In the genomic region with DNA sequence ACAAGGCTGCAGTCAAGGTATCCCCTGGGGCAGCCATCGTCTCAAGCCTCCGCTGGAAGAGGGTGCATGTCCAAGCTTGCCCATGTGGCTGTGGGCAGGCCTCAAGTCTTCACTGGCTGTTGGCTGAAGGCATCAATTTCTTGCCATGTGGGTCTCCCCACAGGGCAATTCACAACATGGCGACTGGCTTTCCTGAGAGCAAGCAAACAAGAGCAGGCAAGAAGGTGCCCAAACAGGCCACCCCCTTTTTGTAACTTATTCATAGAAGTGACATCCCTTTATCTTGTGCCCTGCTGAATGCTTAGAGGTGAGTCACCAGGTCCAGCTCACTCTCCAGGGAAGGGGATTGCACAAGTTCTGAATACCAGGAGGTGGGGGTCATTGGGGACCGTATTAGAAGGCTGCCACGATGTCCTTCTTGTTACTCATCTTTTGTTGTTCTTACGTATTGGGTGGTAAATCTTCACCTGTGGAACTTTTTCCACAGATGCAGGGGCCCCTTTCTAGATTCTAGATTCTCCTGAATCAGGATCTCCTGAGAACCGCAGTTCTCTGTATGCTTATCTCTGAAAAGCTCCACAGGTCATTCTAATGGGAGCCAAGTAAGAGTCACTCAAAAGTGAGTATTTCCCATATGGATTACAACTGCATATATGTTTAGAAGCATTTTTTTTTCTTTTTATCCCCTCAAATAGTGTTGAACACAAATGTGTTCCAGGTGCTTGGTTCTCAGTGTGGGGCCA, we compare ENCODE assay signal across 9 cellular contexts. TPM values are rescaled to one million over a fixed set of nuclear protein-coding genes. Genes with fewer than 3 reads are reported as not detected.
A peak's percentile ranks its signal among the peaks of the same experiment; 100 is the strongest.
DNase-seq lines count a peak whose midpoint lies in the region; ATAC-seq, FAIRE-seq and TF ChIP-seq lines count a peak whose summit lies in the region.
"Had no signal": no experiment of that assay in that cellular context is flagged by ENCODE, and none has a peak within 500 bp of the region (broad histone marks: within the 10 kb centered on the region; RNA-seq: fewer than 3 reads in every experiment).

No MANE protein-coding gene starts in this region.

- H3K9me3 ChIP-seq in A549, result peaks cover 20% of the 10 kb centered on the region
- no peaks in the 10 kb centered on the region for H3K9me3 ChIP-seq in lung (ENCODE audit: control insufficient read depth in 2 of 2, insufficient read depth in 1 of 2, low read length in 1 of 2)

- peak; percentile 97 for FAIRE-seq in A549 (lab: Jason Lieb, UNC)
- peak; percentile 60 for FAIRE-seq in HTR-8/SVneo (lab: Jason Lieb, UNC)

- peak overlapping the region; percentile 97 for H3K27ac ChIP-seq in A549
- peak overlapping the region; percentile 41 to 66 for H3K27ac ChIP-seq in lung (ENCODE audit: low read depth in 1 of 2, low read length in 1 of 2)

- no peaks in the 10 kb centered on the region for H3K36me3 Mint-ChIP-seq in natural killer cell treated with Interleukin-12 subunit alpha and Interleukin-12 subunit beta and Interleukin-15 and Interleukin-18, amount 100 ng/mL, for 72 hours
- H3K36me3 Mint-ChIP-seq in activated T-helper 2 cell treated with anti-CD3 and anti-CD28 coated beads, Interferon-gamma antibody, Interleukin-2, Interleukin-4, amounts not matched to agents 10 μg/mL and 5 μg/mL and 100 μg/mL, durations not matched to agents 14 hours and 24 hours and 36 hours (ENCODE audit: low read depth), result peaks cover 9% of the 10 kb centered on the region

- H3K4me1 ChIP-seq in A549 (peaks cover 59% of the 10 kb centered on the region), lung (ENCODE audit: control insufficient read depth in 2 of 2, insufficient read depth in 2 of 2, low read length in 2 of 2) (peaks cover 4 to 10% of the 10 kb centered on the region in 2 donors)

- peaks cover 0 to 14% of the 10 kb centered on the region in 2 donors for H3K27me3 Mint-ChIP-seq in natural killer cell treated with Interleukin-12 subunit alpha and Interleukin-12 subunit beta and Interleukin-15 and Interleukin-18, amount 100 ng/mL, for 72 hours
- H3K27me3 Mint-ChIP-seq in activated T-helper 2 cell treated with anti-CD3 and anti-CD28 coated beads, Interferon-gamma antibody, Interleukin-2, Interleukin-4, amounts not matched to agents 10 μg/mL and 5 μg/mL and 100 μg/mL, durations not matched to agents 14 hours and 24 hours and 36 hours (ENCODE audit: low read depth), result peaks cover 3% of the 10 kb centered on the region

- peak; percentile 34 to 67 for TF ChIP-seq RAD21 in A549 (conservative IDR thresholded peaks at IDR 0.05 in 1 of 2, IDR thresholded peaks at IDR 0.05 in 1 of 2)

- CTCF ChIA-PET in A549 (lab: Yijun Ruan, JAX), result interaction anchor here (0.6 to 4.8 kb wide), 17 partner anchors 8 to 950 kb away, joined by 3 to 37 read pairs (median 5); no protein-coding TSS in a partner anchor

- no peak for TF ChIP-seq POLR2A in A549 (IDR thresholded peaks at IDR 0.05; ENCODE audit: low read length)

- no peak overlapping the region for H3K27ac Mint-ChIP-seq in natural killer cell treated with Interleukin-12 subunit alpha and Interleukin-12 subunit beta and Interleukin-15 and Interleukin-18, amount 100 ng/mL, for 72 hours
- H3K27ac Mint-ChIP-seq in activated T-helper 2 cell treated with anti-CD3 and anti-CD28 coated beads, Interferon-gamma antibody, Interleukin-2, Interleukin-4, amounts not matched to agents 10 μg/mL and 5 μg/mL and 100 μg/mL, durations not matched to agents 14 hours and 24 hours and 36 hours, result no peak overlapping the region

- DNase-seq in A549 (ENCODE audit: low read depth in 1 of 2, low spot score in 1 of 2), result peak; percentile 81 to 98
- DNase-seq in HTR-8/SVneo (ENCODE audit: insufficient read length, low spot score), result peak; percentile 79
- peak; percentile 74 to 99 for DNase-seq in cardiac fibroblast (ENCODE audit: low read depth in 2 of 2)
- DNase-seq in lung (ENCODE audit: low spot score), result no peak
- DNase-seq in natural killer cell treated with Interleukin-12 subunit alpha and Interleukin-12 subunit beta and Interleukin-15 and Interleukin-18, amount 100 ng/mL, for 72 hours (ENCODE audit: low spot score), result no peak
- DNase-seq in activated T-helper 2 cell treated with anti-CD3 and anti-CD28 coated beads, Interferon-gamma antibody, Interleukin-2, Interleukin-4, amounts not matched to agents 10 μg/mL and 5 μg/mL and 100 μg/mL, durations not matched to agents 14 hours and 24 hours and 36 hours (ENCODE audit: low spot score), result no peak

- ATAC-seq in A549, result peak; percentile 85 to 95
- ATAC-seq in lung (ENCODE audit: insufficient read depth, low FRiP score), result peak; percentile 65
- ATAC-seq in natural killer cell treated with Interleukin-12 subunit alpha and Interleukin-12 subunit beta and Interleukin-15 and Interleukin-18, amount 100 ng/mL, for 72 hours, result no peak
- ATAC-seq in HG02610 (IDR thresholded peaks at IDR 0.05; ENCODE audit: unreplicated experiment), result no peak
- ATAC-seq in HG02798 (IDR thresholded peaks at IDR 0.05; ENCODE audit: poor library complexity, unreplicated experiment), result no peak

- intact Hi-C loops in activated T-helper 2 cell treated with anti-CD3 and anti-CD28 coated beads, Interferon-gamma antibody, Interleukin-2, Interleukin-4, amounts not matched to agents 10 μg/mL and 5 μg/mL and 100 μg/mL, durations not matched to agents 14 hours and 24 hours and 36 hours (cut with micrococcal nuclease), result no loop called here

- peak; percentile 94 to 95; a peak in 4 of 5 replicates for TF ChIP-seq EP300 in A549 (IDR thresholded peaks at IDR 0.05)

- peak overlapping the region; percentile 79 for H3K4me2 ChIP-seq in A549

- H3K9me3 Mint-ChIP-seq in natural killer cell treated with Interleukin-12 subunit alpha and Interleukin-12 subunit beta and Interleukin-15 and Interleukin-18, amount 100 ng/mL, for 72 hours, result no peaks in the 10 kb centered on the region
- peaks cover 7% of the 10 kb centered on the region for H3K9me3 Mint-ChIP-seq in activated T-helper 2 cell treated with anti-CD3 and anti-CD28 coated beads, Interferon-gamma antibody, Interleukin-2, Interleukin-4, amounts not matched to agents 10 μg/mL and 5 μg/mL and 100 μg/mL, durations not matched to agents 14 hours and 24 hours and 36 hours

- H3K36me3 ChIP-seq in lung (ENCODE audit: control insufficient read depth in 2 of 2, insufficient read depth in 2 of 2, low read length in 2 of 2), result no peaks in the 10 kb centered on the region

- TF ChIP-seq CTCF in A549 (IDR thresholded peaks at IDR 0.05) (no peak), cardiac fibroblast (IDR thresholded peaks at IDR 0.05; ENCODE audit: low read depth, low read length) (no peak), lung (IDR thresholded peaks at IDR 0.05; ENCODE audit: control extremely low read depth, extremely low read depth) (no peak)

- no peak overlapping the region for H3K4me3 Mint-ChIP-seq in natural killer cell treated with Interleukin-12 subunit alpha and Interleukin-12 subunit beta and Interleukin-15 and Interleukin-18, amount 100 ng/mL, for 72 hours
- H3K4me3 Mint-ChIP-seq in activated T-helper 2 cell treated with anti-CD3 and anti-CD28 coated beads, Interferon-gamma antibody, Interleukin-2, Interleukin-4, amounts not matched to agents 10 μg/mL and 5 μg/mL and 100 μg/mL, durations not matched to agents 14 hours and 24 hours and 36 hours (ENCODE audit: low read depth), result no peak overlapping the region
- H3K4me3 Mint-ChIP-seq: neural crest cell had no signal

- no peaks in the 10 kb centered on the region for H3K27me3 ChIP-seq in lung (ENCODE audit: control insufficient read depth, insufficient read depth)

- H3K4me3 ChIP-seq in A549 (peak overlapping the region; percentile 8; the same call in 1 of the 3 replicates), cardiac fibroblast (replicated peaks in 1 of 2; ENCODE audit: low read depth in 2 of 2, low read length in 2 of 2) (no peak overlapping the region), lung (no peak overlapping the region)

- POLR2A ChIA-PET in A549 (lab: Yijun Ruan, JAX), result interaction anchor here (1.0 to 2.9 kb wide), 5 partner anchors 10 to 222 kb away, joined by 3 to 56 read pairs (median 3); no protein-coding TSS in a partner anchor

- H3K4me1 Mint-ChIP-seq in natural killer cell treated with Interleukin-12 subunit alpha and Interleukin-12 subunit beta and Interleukin-15 and Interleukin-18, amount 100 ng/mL, for 72 hours (ENCODE audit: low read depth in 2 of 2), result peaks cover 5 to 14% of the 10 kb centered on the region in 2 donors
- H3K4me1 Mint-ChIP-seq in activated T-helper 2 cell treated with anti-CD3 and anti-CD28 coated beads, Interferon-gamma antibody, Interleukin-2, Interleukin-4, amounts not matched to agents 10 μg/mL and 5 μg/mL and 100 μg/mL, durations not matched to agents 14 hours and 24 hours and 36 hours (ENCODE audit: low read depth), result peaks cover 9% of the 10 kb centered on the region

- 7% methylated on average over 7 of the region's 7 CpGs for WGBS in A549 (ENCODE audit: missing lambda C conversion rate)
- 75 to 80% methylated on average over 7 of the region's 7 CpGs for WGBS in lung, 2 donors

TF ChIP-seq in A549, 52 proteins besides CTCF, POLR2A, EP300 and RAD21 (continues in another document):
- no peak for TF ChIP-seq ZSCAN20 (CRISPR knock-in tag; IDR thresholded peaks at IDR 0.05)
- no peak for TF ChIP-seq TFCP2L1 (CRISPR knock-in tag; IDR thresholded peaks at IDR 0.05)

RNA-seq across cellular contexts. Expression of a gene that starts 44.2 kb away (rescaled TPM):
- polyA plus RNA-seq in A549 (2011; rRNA removed), result 42.1 and 52.4 TPM in 2 replicates
- polyA plus RNA-seq in A549 (2012; cell fraction: cytosol; rRNA removed), result 19.3 and 22.9 TPM in 2 replicates
- 25.5 and 31.9 TPM in 2 replicates for polyA plus RNA-seq in A549 (2012; cell fraction: nucleus; rRNA removed)
- 39.8 to 43.6 TPM (median 43.5 TPM) in 3 replicates for polyA plus RNA-seq in A549 (2017; fragmentation: RNase III; extraction: RNeasy Plus Mini Kit Qiagen cat#74134 plus additional on column Dnase treatment)
- 104 and 112 TPM in 2 replicates for polyA minus RNA-seq in A549 (2011; rRNA and poly(A)+ RNA removed)
- total RNA-seq in lung, result 100 to 1,000 TPM; 124 to 218 TPM
- polyA plus RNA-seq in lung, result 10 to 100 TPM; 38.2 to 75.3 TPM
- 10 to 100 TPM; 19.9 to 39.6 TPM for total RNA-seq in natural killer cell treated with Interleukin-12 subunit alpha and Interleukin-12 subunit beta and Interleukin-15 and Interleukin-18, amount 100 ng/mL, for 72 hours
- total RNA-seq in activated T-helper 2 cell treated with anti-CD3 and anti-CD28 coated beads, Interferon-gamma antibody, Interleukin-2, Interleukin-4, amounts not matched to agents 10 μg/mL and 5 μg/mL and 100 μg/mL, durations not matched to agents 14 hours and 24 hours and 36 hours, result 736 TPM in 2 replicates

RNA-seq across cellular contexts. Expression of a gene that starts 57.8 kb away (rescaled TPM):
- polyA plus RNA-seq in A549 (2011; rRNA removed) (18.4 and 22.8 TPM in 2 replicates), A549 (2017; fragmentation: RNase III; extraction: RNeasy Plus Mini Kit Qiagen cat#74134 plus additional on column Dnase treatment) (11.9 to 21.8 TPM (median 20.8 TPM) in 3 replicates), lung (10 to 100 TPM; 45.3 to 74.4 TPM)
- 6.0 and 6.2 TPM in 2 replicates for polyA plus RNA-seq in A549 (2012; cell fraction: cytosol; rRNA removed)
- 9.6 and 10.7 TPM in 2 replicates for polyA plus RNA-seq in A549 (2012; cell fraction: nucleus; rRNA removed)
- 12.0 and 14.5 TPM in 2 replicates for polyA minus RNA-seq in A549 (2011; rRNA and poly(A)+ RNA removed)
- total RNA-seq in lung, result 100 to 1,000 TPM; 115 to 121 TPM
- not detected for total RNA-seq in natural killer cell treated with Interleukin-12 subunit alpha and Interleukin-12 subunit beta and Interleukin-15 and Interleukin-18, amount 100 ng/mL, for 72 hours
- not detected in 2 replicates for total RNA-seq in activated T-helper 2 cell treated with anti-CD3 and anti-CD28 coated beads, Interferon-gamma antibody, Interleukin-2, Interleukin-4, amounts not matched to agents 10 μg/mL and 5 μg/mL and 100 μg/mL, durations not matched to agents 14 hours and 24 hours and 36 hours

Comparison
In these comparisons a context has a peak if more than half of its experiments do, and no peak if none do; other contexts are left out.
1. ATAC-seq: peak in A549 (2 of 2) and lung (single experiment); none in natural killer cell treated with Interleukin-12 subunit alpha and Interleukin-12 subunit beta and Interleukin-15 and Interleukin-18, amount 100 ng/mL, for 72 hours (0 of 2), HG02610 (single experiment) and HG02798 (single experiment).
2. DNase-seq: peak in A549 (2 of 2), HTR-8/SVneo (single experiment) and cardiac fibroblast (2 of 2); none in lung (single experiment), natural killer cell treated with Interleukin-12 subunit alpha and Interleukin-12 subunit beta and Interleukin-15 and Interleukin-18, amount 100 ng/mL, for 72 hours (single experiment) and activated T-helper 2 cell treated with anti-CD3 and anti-CD28 coated beads, Interferon-gamma antibody, Interleukin-2, Interleukin-4, amounts not matched to agents 10 μg/mL and 5 μg/mL and 100 μg/mL, durations not matched to agents 14 hours and 24 hours and 36 hours (single experiment).
3. RNA of a gene that starts 57.8 kb away (total RNA-seq): 115 to 121 TPM in lung; not detected in natural killer cell treated with Interleukin-12 subunit alpha and Interleukin-12 subunit beta and Interleukin-15 and Interleukin-18, amount 100 ng/mL, for 72 hours and not detected in activated T-helper 2 cell treated with anti-CD3 and anti-CD28 coated beads, Interferon-gamma antibody, Interleukin-2, Interleukin-4, amounts not matched to agents 10 μg/mL and 5 μg/mL and 100 μg/mL, durations not matched to agents 14 hours and 24 hours and 36 hours; every median in the first group is over 100 times any median in the second.